18 cellular contexts compared by ENCODE assay signal in the genomic region with DNA sequence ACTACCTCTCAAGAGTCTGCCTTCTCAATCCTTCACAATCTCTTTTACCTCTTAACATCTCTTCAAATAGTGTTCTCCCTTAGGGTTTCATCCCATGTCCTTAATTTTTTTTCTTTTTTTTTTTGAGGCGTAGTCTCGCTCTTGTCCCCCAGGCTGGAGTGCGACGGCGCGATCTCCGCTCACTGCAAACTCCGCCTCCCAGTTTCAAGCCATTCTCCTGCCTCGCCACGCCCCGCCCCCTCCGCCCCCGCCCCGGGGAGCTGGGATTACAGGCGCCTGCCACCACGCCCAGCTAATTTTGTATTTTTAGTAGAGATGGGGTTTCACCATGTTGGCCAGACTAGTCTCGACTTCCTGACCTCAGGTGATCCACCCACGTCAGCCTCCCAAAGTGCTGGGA.
"Had no signal": no experiment of that assay in that cellular context is flagged by ENCODE, and none has a peak within 500 bp of the region (broad histone marks: within the 10 kb centered on the region; RNA-seq: fewer than 3 reads in every experiment).

No MANE protein-coding gene starts in this region.

- H3K36me3 ChIP-seq: adrenal gland had no signal

- H3K27me3 ChIP-seq: adrenal gland had no signal

- H3K4me2 ChIP-seq: PC-9 had no signal

- H3K4me3 ChIP-seq: adrenal gland, PC-9 had no signal

- ATAC-seq: activated CD8-positive, alpha-beta memory T cell treated with anti-CD3 and anti-CD28 coated beads, Interleukin-2, amount 10 ng/mL, durations not matched to agents 7 days and 5 days; T-helper 17 cell had no signal

- H3K27ac Mint-ChIP-seq: activated CD8-positive, alpha-beta memory T cell treated with anti-CD3 and anti-CD28 coated beads, Interleukin-2, amount 10 ng/mL, durations not matched to agents 7 days and 5 days; activated naive CD4-positive, alpha-beta T cell treated with anti-CD3 and anti-CD28 coated beads, Interleukin-2, amount 50 U/mL, for 72 hours; T-helper 17 cell had no signal

- H3K27ac ChIP-seq: adrenal gland, PC-9 had no signal

- H2AFZ ChIP-seq: PC-9 had no signal

- H3K4me1 ChIP-seq: adrenal gland had no signal

- H3K36me3 Mint-ChIP-seq: activated CD8-positive, alpha-beta memory T cell treated with anti-CD3 and anti-CD28 coated beads, Interleukin-2, amount 10 ng/mL, durations not matched to agents 7 days and 5 days had no signal

- H3K4me3 Mint-ChIP-seq: activated CD8-positive, alpha-beta memory T cell treated with anti-CD3 and anti-CD28 coated beads, Interleukin-2, amount 10 ng/mL, durations not matched to agents 7 days and 5 days; activated T-cell treated with anti-CD3 and anti-CD28 coated beads, Interleukin-2, amount 50 U/mL, for 24 hours; T-helper 17 cell had no signal

- DNase-seq: activated CD8-positive, alpha-beta memory T cell treated with anti-CD3 and anti-CD28 coated beads, Interleukin-2, amount 10 ng/mL, durations not matched to agents 7 days and 5 days; activated effector memory CD4-positive, alpha-beta T cell treated with anti-CD3 and anti-CD28 coated beads, Interleukin-2, amount 50 U/mL, for 16 hours; activated naive CD4-positive, alpha-beta T cell treated with Interleukin-2 at 50 U/mL for 16 hours; activated T-cell treated with anti-CD3 and anti-CD28 coated beads, Interleukin-2, amount 50 U/mL, for 24 hours; adrenal gland; anterior cingulate cortex; cerebellar nuclear complex; Kasumi-1; NCI-H146; NCI-H187 treated with DMSO at 0.1 percent for 48 hours; NCI-H2081 treated with DMSO at 0.1 percent for 48 hours; NCI-H446; NCI-H524; PC-9; SIG-M5; T-helper 17 cell; T-helper 9 cell had no signal

- H3K9me3 Mint-ChIP-seq: activated T-cell treated with anti-CD3 and anti-CD28 coated beads, Interleukin-2, amount 50 U/mL, for 24 hours had no signal

- H3K9me3 ChIP-seq: adrenal gland had no signal
